Comparison of ENCODE assay signal across 20 cellular contexts in the genomic region with DNA sequence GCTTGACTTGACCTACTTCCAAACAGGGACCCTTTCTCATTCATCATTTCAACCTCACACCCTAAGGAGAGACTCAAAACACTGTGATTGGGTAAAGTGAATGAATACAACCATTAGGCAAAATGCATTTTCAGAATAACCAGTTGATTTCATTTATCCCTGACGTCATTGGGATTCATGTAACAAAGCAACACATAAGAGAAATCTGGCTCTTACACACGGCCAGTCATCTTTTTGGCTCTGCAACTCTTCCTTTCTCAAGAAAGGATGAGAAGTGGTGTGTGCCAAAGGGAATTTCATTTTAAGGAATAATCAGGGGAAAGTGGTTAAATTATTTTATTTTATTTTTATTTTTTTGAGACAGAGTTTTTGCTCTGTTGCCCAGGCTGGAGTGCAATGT.
DNase-seq lines count a peak whose midpoint lies in the region; ATAC-seq, FAIRE-seq and TF ChIP-seq lines count a peak whose summit lies in the region.
"Had no signal": no experiment of that assay in that cellular context is flagged by ENCODE, and none has a peak within 500 bp of the region (broad histone marks: within the 10 kb centered on the region; RNA-seq: fewer than 3 reads in every experiment).

No MANE protein-coding gene starts in this region.

- peak; percentile 16 for DNase-seq in astrocyte (ENCODE audit: low read depth)
- peak; percentile 29 to 48 for DNase-seq in fibroblast of lung (ENCODE audit: low read depth in 2 of 2)
- peak; percentile 17 for DNase-seq in fibroblast of the conjunctiva (ENCODE audit: low read depth)
- no peak for DNase-seq in activated naive CD8-positive, alpha-beta T cell treated with anti-CD3 and anti-CD28 coated beads for 36 hours
- DNase-seq in CD8-positive, alpha-beta T cell, result no peak
- DNase-seq in NCI-H2196 treated with DMSO at 0.1 percent for 48 hours (lab: John Stamatoyannopoulos, UW; ENCODE audit: unreplicated experiment), result no peak
- DNase-seq: ACHN; BE2C; C1 segment of cervical spinal cord; Caco-2; CD4-positive, CD25-positive, alpha-beta regulatory T cell; HCEC 1CT; IMR-90 had no signal

- intact Hi-C loops in CD8-positive, alpha-beta T cell (cut with DNase I, micrococcal nuclease), result no loop called here

- H3K27ac ChIP-seq in astrocyte (ENCODE audit: low read depth, low read length) (no peak overlapping the region), fibroblast of lung (ENCODE audit: insufficient read depth, low read length) (no peak overlapping the region)
- no peak overlapping the region for H3K27ac ChIP-seq in CD8-positive, alpha-beta T cell (ENCODE audit: low read depth, low read length)

- no peaks in the 10 kb centered on the region for H3K79me2 ChIP-seq in astrocyte (ENCODE audit: insufficient read depth, low read length)
- no peaks in the 10 kb centered on the region for H3K79me2 ChIP-seq in fibroblast of lung (ENCODE audit: control insufficient read depth, insufficient read depth, low read length)

- H3K9me3 Mint-ChIP-seq in astrocyte (ENCODE audit: unreplicated experiment), result no peaks in the 10 kb centered on the region
- peaks cover 9% of the 10 kb centered on the region for H3K9me3 Mint-ChIP-seq in activated naive CD8-positive, alpha-beta T cell treated with anti-CD3 and anti-CD28 coated beads for 36 hours
- peaks cover 10% of the 10 kb centered on the region for H3K9me3 Mint-ChIP-seq in CD8-positive, alpha-beta T cell
- H3K9me3 Mint-ChIP-seq: GM23338 had no signal

- H3K4me3 Mint-ChIP-seq in astrocyte (ENCODE audit: unreplicated experiment), result no peak overlapping the region
- no peak overlapping the region for H3K4me3 Mint-ChIP-seq in activated naive CD8-positive, alpha-beta T cell treated with anti-CD3 and anti-CD28 coated beads for 36 hours
- no peak overlapping the region for H3K4me3 Mint-ChIP-seq in CD8-positive, alpha-beta T cell
- H3K4me3 Mint-ChIP-seq: CD4-positive, CD25-positive, alpha-beta regulatory T cell; GM23338 had no signal

- no peaks in the 10 kb centered on the region for H3K27me3 Mint-ChIP-seq in astrocyte (ENCODE audit: low read depth, unreplicated experiment)
- peaks cover 9% of the 10 kb centered on the region for H3K27me3 Mint-ChIP-seq in activated naive CD8-positive, alpha-beta T cell treated with anti-CD3 and anti-CD28 coated beads for 36 hours
- H3K27me3 Mint-ChIP-seq in CD8-positive, alpha-beta T cell (ENCODE audit: low read depth), result peaks cover 4% of the 10 kb centered on the region
- H3K27me3 Mint-ChIP-seq: CD4-positive, CD25-positive, alpha-beta regulatory T cell had no signal

- H3K27ac Mint-ChIP-seq in astrocyte (ENCODE audit: unreplicated experiment), result no peak overlapping the region
- H3K27ac Mint-ChIP-seq in activated naive CD8-positive, alpha-beta T cell treated with anti-CD3 and anti-CD28 coated beads for 36 hours, result no peak overlapping the region
- no peak overlapping the region for H3K27ac Mint-ChIP-seq in CD8-positive, alpha-beta T cell
- H3K27ac Mint-ChIP-seq: CD4-positive, CD25-positive, alpha-beta regulatory T cell; GM23338 had no signal

- ATAC-seq in CD8-positive, alpha-beta T cell, result no peak
- ATAC-seq: GM23338 had no signal

- POLR2A ChIA-PET in CD8-positive, alpha-beta T cell (lab: Charles Lee), result no interaction called here

- H3K36me3 ChIP-seq in astrocyte (ENCODE audit: insufficient read depth, low read length) (no peaks in the 10 kb centered on the region), fibroblast of lung (ENCODE audit: control insufficient read depth, insufficient read depth, low read length) (no peaks in the 10 kb centered on the region)
- H3K36me3 ChIP-seq in CD8-positive, alpha-beta T cell (ENCODE audit: insufficient read depth, low read length), result no peaks in the 10 kb centered on the region
- H3K36me3 ChIP-seq: BE2C had no signal

- H3K36me3 Mint-ChIP-seq in astrocyte (ENCODE audit: low read depth, unreplicated experiment), result no peaks in the 10 kb centered on the region
- H3K36me3 Mint-ChIP-seq in activated naive CD8-positive, alpha-beta T cell treated with anti-CD3 and anti-CD28 coated beads for 36 hours, result no peaks in the 10 kb centered on the region
- no peaks in the 10 kb centered on the region for H3K36me3 Mint-ChIP-seq in CD8-positive, alpha-beta T cell
- H3K36me3 Mint-ChIP-seq: CD4-positive, CD25-positive, alpha-beta regulatory T cell had no signal

- H3K9me3 ChIP-seq in astrocyte (ENCODE audit: insufficient read depth, low read depth, low read length) (no peaks in the 10 kb centered on the region), fibroblast of lung (ENCODE audit: control insufficient read depth, insufficient read depth, low read depth, low read length) (no peaks in the 10 kb centered on the region)
- no peaks in the 10 kb centered on the region for H3K9me3 ChIP-seq in CD8-positive, alpha-beta T cell (ENCODE audit: low read length)
- H3K9me3 ChIP-seq: BE2C, Caco-2 had no signal

- H3K9ac ChIP-seq in astrocyte (ENCODE audit: low read length) (no peak overlapping the region), fibroblast of lung (ENCODE audit: insufficient read depth, low read length) (no peak overlapping the region)

- H3K4me3 ChIP-seq in astrocyte (ENCODE audit: insufficient read depth, low read depth, low read length), result no peak overlapping the region
- no peak overlapping the region for H3K4me3 ChIP-seq in fibroblast of lung (replicated peaks in 1 of 4; ENCODE audit: control extremely low read depth in 1 of 4, insufficient read depth in 1 of 4, low read depth in 3 of 4, low read length in 4 of 4)
- no peak overlapping the region for H3K4me3 ChIP-seq in CD8-positive, alpha-beta T cell (ENCODE audit: low read depth, low read length)
- H3K4me3 ChIP-seq: GM23338 had no signal

- no peaks in the 10 kb centered on the region for H3K4me1 ChIP-seq in astrocyte (ENCODE audit: insufficient read depth, low read length)
- H3K4me1 ChIP-seq in fibroblast of lung (ENCODE audit: control insufficient read depth, extremely low read depth, insufficient read depth, low read length), result no peaks in the 10 kb centered on the region
- no peaks in the 10 kb centered on the region for H3K4me1 ChIP-seq in CD8-positive, alpha-beta T cell (ENCODE audit: insufficient read depth, low read length)
- H3K4me1 ChIP-seq: BE2C, Caco-2 had no signal

- FAIRE-seq in astrocyte (lab: Jason Lieb, UNC), result no peak
- FAIRE-seq: D721Med, G401.6, GM12891, GM19239, H54, HTR-8/SVneo had no signal

- H2AFZ ChIP-seq in astrocyte (ENCODE audit: low read depth, low read length) (no peak overlapping the region), fibroblast of lung (ENCODE audit: low read length) (no peak overlapping the region)
- H2AFZ ChIP-seq: GM23338 had no signal

- H3K4me2 ChIP-seq in astrocyte (ENCODE audit: low read length) (no peak overlapping the region), fibroblast of lung (ENCODE audit: extremely low read depth, insufficient read depth, low read length) (no peak overlapping the region)
- H3K4me2 ChIP-seq: GM23338 had no signal

- no peaks in the 10 kb centered on the region for H3K4me1 Mint-ChIP-seq in astrocyte (ENCODE audit: low read depth, unreplicated experiment)
- H3K4me1 Mint-ChIP-seq in activated naive CD8-positive, alpha-beta T cell treated with anti-CD3 and anti-CD28 coated beads for 36 hours, result no peaks in the 10 kb centered on the region
- H3K4me1 Mint-ChIP-seq in CD8-positive, alpha-beta T cell (ENCODE audit: low read depth), result no peaks in the 10 kb centered on the region
- H3K4me1 Mint-ChIP-seq: CD4-positive, CD25-positive, alpha-beta regulatory T cell had no signal

- H4K20me1 ChIP-seq in astrocyte (ENCODE audit: insufficient read depth, low read length) (no peaks in the 10 kb centered on the region), fibroblast of lung (ENCODE audit: control insufficient read depth, extremely low read depth, insufficient read depth, low read length) (no peaks in the 10 kb centered on the region)

- TF ChIP-seq CTCF in astrocyte (IDR thresholded peaks at IDR 0.05; ENCODE audit: insufficient read depth, low read depth, low read length), result no peak
- no peak for TF ChIP-seq CTCF in fibroblast of lung (conservative IDR thresholded peaks at IDR 0.05 in 1 of 2, IDR thresholded peaks at IDR 0.05 in 1 of 2; ENCODE audit: low read depth in 1 of 2, low read length in 2 of 2)
- no peak for TF ChIP-seq CTCF in CD8-positive, alpha-beta T cell (IDR thresholded peaks at IDR 0.05)

- H3K27me3 ChIP-seq in astrocyte (ENCODE audit: insufficient read depth, low read length) (no peaks in the 10 kb centered on the region), fibroblast of lung (ENCODE audit: control insufficient read depth, insufficient read depth, low read length) (no peaks in the 10 kb centered on the region)
- H3K27me3 ChIP-seq in CD8-positive, alpha-beta T cell (ENCODE audit: insufficient read depth, low read length), result no peaks in the 10 kb centered on the region

- CTCF ChIA-PET in CD8-positive, alpha-beta T cell (lab: Charles Lee), result no interaction called here

Comparison
In these comparisons a context has a peak if more than half of its experiments do, and no peak if none do; other contexts are left out.
1. DNase-seq: peak in astrocyte (single experiment), fibroblast of lung (2 of 2) and fibroblast of the conjunctiva (single experiment); none in activated naive CD8-positive, alpha-beta T cell treated with anti-CD3 and anti-CD28 coated beads for 36 hours (single experiment), CD8-positive, alpha-beta T cell (0 of 7) and NCI-H2196 treated with DMSO at 0.1 percent for 48 hours (single experiment).